Comparison of ENCODE assay signal across 8 cellular contexts in genomic region chr22:17121235-17122195, GRCh38. TPM values are rescaled to one million over a fixed set of nuclear protein-coding genes. Genes with fewer than 3 reads are reported as not detected.
DNase-seq lines count a peak whose midpoint lies in the region; ATAC-seq lines count a peak whose summit lies in the region.

Gene TMEM121B (minus strand): TSS chr22:17121360. CDS start chr22:17121127, 233 bp downstream.

- peaks cover 25% of the 10 kb centered on the region for H3K4me1 Mint-ChIP-seq in activated T-helper 2 cell treated with anti-CD3 and anti-CD28 coated beads, Interferon-gamma antibody, Interleukin-2, Interleukin-4, amounts not matched to agents 10 μg/mL and 5 μg/mL and 100 μg/mL, durations not matched to agents 14 hours and 24 hours and 36 hours (ENCODE audit: low read depth)

- peaks cover 36% of the 10 kb centered on the region for H3K27me3 Mint-ChIP-seq in activated T-helper 2 cell treated with anti-CD3 and anti-CD28 coated beads, Interferon-gamma antibody, Interleukin-2, Interleukin-4, amounts not matched to agents 10 μg/mL and 5 μg/mL and 100 μg/mL, durations not matched to agents 14 hours and 24 hours and 36 hours (ENCODE audit: low read depth)

- H3K9me3 Mint-ChIP-seq in activated T-helper 2 cell treated with anti-CD3 and anti-CD28 coated beads, Interferon-gamma antibody, Interleukin-2, Interleukin-4, amounts not matched to agents 10 μg/mL and 5 μg/mL and 100 μg/mL, durations not matched to agents 14 hours and 24 hours and 36 hours: no peaks in the 10 kb centered on the region

- intact Hi-C loops in activated T-helper 2 cell treated with anti-CD3 and anti-CD28 coated beads, Interferon-gamma antibody, Interleukin-2, Interleukin-4, amounts not matched to agents 10 μg/mL and 5 μg/mL and 100 μg/mL, durations not matched to agents 14 hours and 24 hours and 36 hours (cut with micrococcal nuclease): no loop called here
- intact Hi-C loops in Right ventricle myocardium inferior (cut with DNase I): loop anchor here (1.0 to 5.0 kb wide), 3 partner anchors 34 to 50 kb away; partner anchors contain the start of gene HDHD5

- ATAC-seq in Right ventricle myocardium inferior (peak; percentile 79), GM18870 (IDR thresholded peaks at IDR 0.05; ENCODE audit: unreplicated experiment) (no peak), HG03469 (IDR thresholded peaks at IDR 0.05; ENCODE audit: unreplicated experiment) (no peak)

- DNase-seq in 8988T (peak; percentile 55), NCI-H2227 (lab: John Stamatoyannopoulos, UW; ENCODE audit: unreplicated experiment) (peak; percentile 95), Right ventricle myocardium inferior (ENCODE audit: missing footprints) (peak; percentile 91), occipital lobe (lab: John Stamatoyannopoulos, UW) (peak; percentile 79)
- no peak for DNase-seq in activated T-helper 2 cell treated with anti-CD3 and anti-CD28 coated beads, Interferon-gamma antibody, Interleukin-2, Interleukin-4, amounts not matched to agents 10 μg/mL and 5 μg/mL and 100 μg/mL, durations not matched to agents 14 hours and 24 hours and 36 hours (ENCODE audit: low spot score)

- no peaks in the 10 kb centered on the region for H3K36me3 Mint-ChIP-seq in activated T-helper 2 cell treated with anti-CD3 and anti-CD28 coated beads, Interferon-gamma antibody, Interleukin-2, Interleukin-4, amounts not matched to agents 10 μg/mL and 5 μg/mL and 100 μg/mL, durations not matched to agents 14 hours and 24 hours and 36 hours (ENCODE audit: low read depth)

- H3K27ac Mint-ChIP-seq in activated T-helper 2 cell treated with anti-CD3 and anti-CD28 coated beads, Interferon-gamma antibody, Interleukin-2, Interleukin-4, amounts not matched to agents 10 μg/mL and 5 μg/mL and 100 μg/mL, durations not matched to agents 14 hours and 24 hours and 36 hours: no peak within 1 kb of the TSS

- peak within 1 kb of the TSS; percentile 27; the same call in 1 of the 2 replicates for H3K4me3 ChIP-seq in GM08714 (ENCODE audit: low read length)

- H3K4me3 Mint-ChIP-seq in activated T-helper 2 cell treated with anti-CD3 and anti-CD28 coated beads, Interferon-gamma antibody, Interleukin-2, Interleukin-4, amounts not matched to agents 10 μg/mL and 5 μg/mL and 100 μg/mL, durations not matched to agents 14 hours and 24 hours and 36 hours (ENCODE audit: low read depth): peak within 1 kb of the TSS; percentile 42

RNA-seq across cellular contexts. Expression of gene TMEM121B, which starts in this region (rescaled TPM):
- total RNA-seq in activated T-helper 2 cell treated with anti-CD3 and anti-CD28 coated beads, Interferon-gamma antibody, Interleukin-2, Interleukin-4, amounts not matched to agents 10 μg/mL and 5 μg/mL and 100 μg/mL, durations not matched to agents 14 hours and 24 hours and 36 hours: 0.05 and 0.09 TPM in 2 replicates
- 2.2 TPM for total RNA-seq in Right ventricle myocardium inferior
- total RNA-seq in occipital lobe: 10.0 TPM
